ENCODE assay signal across 10 cellular contexts in genomic region chr1:149783878-149784277, GRCh38. TPM values are rescaled to one million over a fixed set of nuclear protein-coding genes. Genes with fewer than 3 reads are reported as not detected.
"Had no signal": no experiment of that assay in that cellular context is flagged by ENCODE, and none has a peak within 500 bp of the region (broad histone marks: within the 10 kb centered on the region; RNA-seq: fewer than 3 reads in every experiment).

No MANE protein-coding gene starts in this region.

RNA-seq across cellular contexts. Expression of gene FCGR1A, which starts 1.4 kb away (rescaled TPM):
- total RNA-seq: OCI-LY7, PC-3, PC-9, Peyer's patch, RPMI7951, SJCRH30, SJSA1, SK-MEL-5, T-cell had no signal
- polyA plus RNA-seq: SK-N-SH had no signal
